In the genomic region with DNA sequence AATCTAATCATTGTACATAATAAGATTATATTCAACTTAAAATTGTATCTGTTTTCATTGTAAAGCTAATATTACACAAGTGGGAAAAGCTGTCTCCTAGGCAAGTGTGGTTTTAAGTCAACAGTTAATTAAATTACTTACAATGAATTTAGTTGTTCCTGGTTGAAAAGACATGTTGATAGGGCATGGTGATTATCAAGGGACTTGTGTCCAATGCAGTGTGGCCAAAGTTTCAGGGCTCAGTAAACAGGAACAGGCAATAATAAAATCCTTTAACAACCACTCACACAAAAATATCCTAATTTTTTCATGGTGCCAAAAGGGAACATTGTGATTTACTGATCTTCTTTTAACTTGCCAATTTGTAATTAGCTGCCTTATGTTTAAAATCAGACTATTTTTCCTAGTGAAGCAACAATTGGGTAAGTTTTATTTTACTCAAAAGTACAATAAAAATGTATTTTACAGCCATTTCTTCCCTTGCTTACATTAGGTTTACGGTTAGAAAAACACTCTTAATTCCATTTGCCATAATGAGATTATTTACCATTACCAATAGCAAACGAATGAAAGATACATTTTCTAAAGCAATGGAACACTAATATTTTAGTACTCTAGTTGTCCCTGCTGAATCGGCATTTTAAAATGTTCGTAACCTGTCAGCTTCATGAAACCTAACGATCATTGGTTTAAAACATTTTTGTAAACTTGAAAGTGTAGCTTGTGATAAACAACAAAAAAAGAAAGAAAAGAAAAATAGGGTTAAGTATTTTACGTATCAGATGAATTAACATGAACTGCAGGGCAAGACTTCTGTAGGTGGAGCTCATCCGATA, we compare ENCODE assay signal across 1 cellular context.
TF ChIP-seq lines count a peak whose summit lies in the region.

No MANE protein-coding gene starts in this region.

TF ChIP-seq in H1, 55 proteins besides CTCF, POLR2A, EP300 and RAD21:
- peak; percentile 81 for TF ChIP-seq MAFK (IDR thresholded peaks at IDR 0.05; ENCODE audit: low read depth, low read length)
- TF ChIP-seq, protein P1, sequence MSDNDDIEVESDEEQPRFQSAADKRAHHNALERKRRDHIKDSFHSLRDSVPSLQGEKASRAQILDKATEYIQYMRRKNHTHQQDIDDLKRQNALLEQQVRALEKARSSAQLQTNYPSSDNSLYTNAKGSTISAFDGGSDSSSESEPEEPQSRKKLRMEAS (IDR thresholded peaks at IDR 0.05) = no peak
- no peak for TF ChIP-seq ASH2L (IDR thresholded peaks at IDR 0.05; ENCODE audit: low read length)
